ENCODE assay signal across 8 cellular contexts in the genomic region with DNA sequence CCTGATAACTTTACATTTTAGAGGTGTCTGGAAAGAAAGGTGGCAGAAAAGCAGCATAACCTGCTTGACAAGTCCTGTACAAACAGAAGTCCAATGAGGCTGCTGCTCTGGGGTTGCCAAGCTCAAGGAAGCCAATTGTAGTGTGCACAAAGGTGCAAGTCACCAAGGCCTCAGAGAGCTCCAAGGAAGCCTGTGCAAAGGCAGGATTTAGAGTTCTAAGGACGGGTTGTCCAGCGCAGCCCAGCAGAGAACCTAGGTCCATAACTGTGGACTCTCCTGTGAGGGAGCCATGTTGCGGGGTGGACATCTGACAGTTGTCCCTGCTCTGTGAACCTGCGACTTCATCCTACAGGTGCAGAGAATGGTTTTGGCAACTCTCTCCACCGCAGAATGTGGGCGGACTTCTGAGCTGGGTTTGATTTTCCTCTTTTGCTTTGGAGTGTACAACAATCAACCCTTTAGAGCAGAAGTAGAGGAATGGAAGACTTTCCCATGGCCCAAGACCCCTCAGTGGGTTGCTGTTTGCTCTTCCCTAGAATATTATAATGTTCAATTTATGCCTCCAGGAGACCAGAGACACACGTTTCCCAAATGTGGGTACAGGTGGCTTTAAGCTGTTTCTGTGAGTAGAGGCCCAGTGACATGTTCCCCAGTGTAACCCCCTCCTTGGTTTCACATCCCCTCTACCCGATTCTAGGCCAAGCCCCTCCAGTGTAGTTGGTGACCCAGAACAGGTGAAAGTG.
A peak's percentile ranks its signal among the peaks of the same experiment; 100 is the strongest.
DNase-seq lines count a peak whose midpoint lies in the region; ATAC-seq, FAIRE-seq and TF ChIP-seq lines count a peak whose summit lies in the region.

No MANE protein-coding gene starts in this region.

- TF ChIP-seq CTCF in Peyer's patch (IDR thresholded peaks at IDR 0.05), result no peak
- no peak for TF ChIP-seq CTCF in GM13977 (IDR thresholded peaks at IDR 0.05; ENCODE audit: extremely low read depth, insufficient read depth, missing control alignments)

- H3K27ac ChIP-seq in Peyer's patch, result peak overlapping the region; percentile 64 to 82 (median 77)

- peak overlapping the region; percentile 95 for H3K27ac Mint-ChIP-seq in memory B cell

- peaks cover 5% of the 10 kb centered on the region for H3K36me3 Mint-ChIP-seq in memory B cell

- H3K9me3 Mint-ChIP-seq in memory B cell, result no peaks in the 10 kb centered on the region

- H3K4me3 ChIP-seq in Peyer's patch, result no peak overlapping the region

- TF ChIP-seq POLR2A in Peyer's patch (IDR thresholded peaks at IDR 0.05) (no peak), erythroblast (IDR thresholded peaks at IDR 0.05; ENCODE audit: low read length) (no peak)

- H3K27me3 Mint-ChIP-seq in memory B cell, result no peaks in the 10 kb centered on the region

- peaks cover 67% of the 10 kb centered on the region for H3K4me1 Mint-ChIP-seq in memory B cell

- ATAC-seq in GM21825 (IDR thresholded peaks at IDR 0.05; ENCODE audit: unreplicated experiment) (peak; percentile 31), memory B cell (ENCODE audit: low read depth) (peak; percentile 65)

- no peaks in the 10 kb centered on the region for H3K27me3 ChIP-seq in Peyer's patch

- peaks cover 8 to 56% (median 48%) of the 10 kb centered on the region in 4 donors for H3K4me1 ChIP-seq in Peyer's patch

- peak; percentile 75 for DNase-seq in DMS79 (lab: John Stamatoyannopoulos, UW)
- DNase-seq in Peyer's patch, result peak; percentile 65 to 74 (median 70)
- peak in 1 of 2 donors; percentile 56 for DNase-seq in memory B cell (ENCODE audit: low spot score in 2 of 2)
- no peak for DNase-seq in frontal cortex (ENCODE audit: low spot score in 2 of 2)
- no peak for DNase-seq in GM13977 (ENCODE audit: low spot score)
- no peak for DNase-seq in erythroblast (lab: John Stamatoyannopoulos, UW)
- DNase-seq in stimulated activated CD4-positive, alpha-beta T cell treated with anti-CD3 and anti-CD28 coated beads, Interleukin-4, amount 100 ng/mL, for 1 hour, result no peak

- no peaks in the 10 kb centered on the region for H3K36me3 ChIP-seq in Peyer's patch

- H3K4me3 Mint-ChIP-seq in memory B cell, result peak overlapping the region; percentile 57

- in situ Hi-C loops in GM13977 (cut with MboI; ENCODE audit: low pct_unique_long_range_greater_than_20kb, low sequenced_read_pairs, unreplicated experiment), result no loop called here

- no peaks in the 10 kb centered on the region for H3K9me3 ChIP-seq in Peyer's patch

- no peak for FAIRE-seq in frontal cortex (lab: Jason Lieb, UNC)

Comparison
In these comparisons a context has a peak if more than half of its experiments do, and no peak if none do; other contexts are left out.
1. DNase-seq: peak in DMS79 (single experiment) and Peyer's patch (3 of 3); none in frontal cortex (0 of 2), GM13977 (single experiment), erythroblast (0 of 2) and stimulated activated CD4-positive, alpha-beta T cell treated with anti-CD3 and anti-CD28 coated beads, Interleukin-4, amount 100 ng/mL, for 1 hour (single experiment).